Comparison of ENCODE assay signal across 9 cellular contexts in the genomic region with DNA sequence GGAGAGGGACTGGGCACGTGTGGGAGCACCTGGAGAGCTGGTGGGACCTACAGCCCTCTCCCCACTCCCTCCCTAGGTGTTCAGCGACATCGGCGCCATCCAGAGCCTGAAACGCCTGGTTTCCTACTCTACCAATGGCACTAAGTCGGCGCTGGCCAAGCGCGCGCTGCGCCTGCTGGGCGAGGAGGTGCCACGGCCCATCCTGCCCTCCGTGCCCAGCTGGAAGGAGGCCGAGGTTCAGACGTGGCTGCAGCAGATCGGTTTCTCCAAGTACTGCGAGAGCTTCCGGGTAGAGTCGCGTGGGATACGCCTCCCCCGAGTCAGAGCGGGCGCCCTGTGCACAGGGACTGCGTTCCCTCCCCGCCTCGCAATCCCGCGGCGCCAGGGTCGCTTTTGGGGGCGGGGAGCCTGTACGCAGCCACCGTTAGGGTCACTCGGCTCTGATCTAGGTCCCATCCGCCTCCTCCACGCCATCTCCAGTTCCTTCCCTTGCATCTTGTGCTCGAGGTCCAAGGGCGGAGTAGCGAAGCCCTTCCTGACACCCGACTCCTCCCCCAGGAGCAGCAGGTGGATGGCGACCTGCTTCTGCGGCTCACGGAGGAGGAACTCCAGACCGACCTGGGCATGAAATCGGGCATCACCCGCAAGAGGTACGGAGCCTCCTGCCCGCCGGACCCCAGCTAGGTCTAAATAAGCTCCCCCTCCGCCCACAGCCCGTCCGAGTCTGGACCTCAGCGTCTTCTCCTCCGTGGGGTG. TPM values are rescaled to one million over a fixed set of nuclear protein-coding genes. Genes with fewer than 3 reads are reported as not detected.
DNase-seq lines count a peak whose midpoint lies in the region; ATAC-seq and TF ChIP-seq lines count a peak whose summit lies in the region.
"Had no signal": no experiment of that assay in that cellular context is flagged by ENCODE, and none has a peak within 500 bp of the region (broad histone marks: within the 10 kb centered on the region; RNA-seq: fewer than 3 reads in every experiment).

No MANE protein-coding gene starts in this region.

- H3K27ac Mint-ChIP-seq in activated CD8-positive, alpha-beta memory T cell treated with anti-CD3 and anti-CD28 coated beads, Interleukin-2, amount 10 ng/mL, durations not matched to agents 7 days and 5 days = peak overlapping the region; percentile 77

- peak; percentile 36 to 85 for DNase-seq in NCI-H187 (lab: John Stamatoyannopoulos, UW)
- DNase-seq in NCI-H187 treated with DMSO at 0.1 percent for 48 hours (lab: John Stamatoyannopoulos, UW) = no peak
- DNase-seq in NCI-H1105 (lab: John Stamatoyannopoulos, UW) = peak; percentile 69
- peak; percentile 88 for DNase-seq in activated CD8-positive, alpha-beta memory T cell treated with anti-CD3 and anti-CD28 coated beads, Interleukin-2, amount 10 ng/mL, durations not matched to agents 7 days and 5 days
- DNase-seq in psoas muscle = peak in 1 of 2 donors; percentile 61
- no peak for DNase-seq in SW 1271 (lab: John Stamatoyannopoulos, UW)
- no peak for DNase-seq in foreskin melanocyte

- H3K4me1 ChIP-seq in gastroesophageal sphincter = no peaks in the 10 kb centered on the region
- no peaks in the 10 kb centered on the region for H3K4me1 ChIP-seq in psoas muscle

- H3K9me3 ChIP-seq in gastroesophageal sphincter = no peaks in the 10 kb centered on the region
- H3K9me3 ChIP-seq in psoas muscle = no peaks in the 10 kb centered on the region
- H3K9me3 ChIP-seq: A549 had no signal

- H3K27me3 ChIP-seq in gastroesophageal sphincter (no peaks in the 10 kb centered on the region), psoas muscle (ENCODE audit: insufficient read depth in 3 of 3, low read length in 2 of 3) (peaks cover 0 to 5% (median 0%) of the 10 kb centered on the region in 3 donors)

- WGBS in gastroesophageal sphincter (ENCODE audit: low coverage in 1 of 2), 2 donors = 33 to 65% methylated on average over 2 to 5 of the region's 56 CpGs
- WGBS in psoas muscle, 3 donors = 32 to 41% (median 38%) methylated on average over 47 to 56 of the region's 56 CpGs

- no peaks in the 10 kb centered on the region for H3K27me3 Mint-ChIP-seq in activated CD8-positive, alpha-beta memory T cell treated with anti-CD3 and anti-CD28 coated beads, Interleukin-2, amount 10 ng/mL, durations not matched to agents 7 days and 5 days

- CTCF ChIA-PET in activated CD8-positive, alpha-beta memory T cell treated with anti-CD3 and anti-CD28 coated beads, Interleukin-2, amount 10 ng/mL, durations not matched to agents 7 days and 5 days (lab: Charles Lee) = interaction anchor here (0.7 to 3.0 kb wide), 9 partner anchors 11 to 166 kb away, joined by 3 to 17 read pairs (median 3); a partner anchor contains a TSS

- peaks cover 22% of the 10 kb centered on the region for H3K4me1 Mint-ChIP-seq in activated CD8-positive, alpha-beta memory T cell treated with anti-CD3 and anti-CD28 coated beads, Interleukin-2, amount 10 ng/mL, durations not matched to agents 7 days and 5 days

- H3K36me3 ChIP-seq in gastroesophageal sphincter (peaks cover 0 to 82% of the 10 kb centered on the region in 2 donors), psoas muscle (ENCODE audit: insufficient read depth in 1 of 2, low read depth in 1 of 2) (peaks cover 3 to 20% of the 10 kb centered on the region in 2 donors)

- H3K36me3 Mint-ChIP-seq in activated CD8-positive, alpha-beta memory T cell treated with anti-CD3 and anti-CD28 coated beads, Interleukin-2, amount 10 ng/mL, durations not matched to agents 7 days and 5 days = peaks cover 12% of the 10 kb centered on the region

- TF ChIP-seq CTCF in gastroesophageal sphincter (IDR thresholded peaks at IDR 0.05) = no peak
- TF ChIP-seq CTCF in psoas muscle (IDR thresholded peaks at IDR 0.05) = no peak

- H3K27ac ChIP-seq in gastroesophageal sphincter (no peak overlapping the region), psoas muscle (no peak overlapping the region)
- H3K27ac ChIP-seq: A549 had no signal

- TF ChIP-seq POLR2A in gastroesophageal sphincter (IDR thresholded peaks at IDR 0.05) = no peak

- H3K9me3 Mint-ChIP-seq in activated CD8-positive, alpha-beta memory T cell treated with anti-CD3 and anti-CD28 coated beads, Interleukin-2, amount 10 ng/mL, durations not matched to agents 7 days and 5 days (ENCODE audit: low read depth) = no peaks in the 10 kb centered on the region

- intact Hi-C loops in psoas muscle (cut with DNase I) = no loop called here

- ATAC-seq in activated CD8-positive, alpha-beta memory T cell treated with anti-CD3 and anti-CD28 coated beads, Interleukin-2, amount 10 ng/mL, durations not matched to agents 7 days and 5 days = peak; percentile 97
- ATAC-seq in gastroesophageal sphincter (peak; percentile 58), psoas muscle (peak in 3 of 4 donors; percentile 23 to 63 (median 42))
- ATAC-seq: A549 had no signal

- H3K4me3 ChIP-seq in gastroesophageal sphincter = peak overlapping the region; percentile 4 to 39
- peak overlapping the region; percentile 54 for H3K4me3 ChIP-seq in psoas muscle
- H3K4me3 ChIP-seq: A549 had no signal

- peak overlapping the region; percentile 87 for H3K4me3 Mint-ChIP-seq in activated CD8-positive, alpha-beta memory T cell treated with anti-CD3 and anti-CD28 coated beads, Interleukin-2, amount 10 ng/mL, durations not matched to agents 7 days and 5 days

- no peak for TF ChIP-seq EP300 in gastroesophageal sphincter (IDR thresholded peaks at IDR 0.05)

RNA-seq across cellular contexts. Expression of a gene that starts 13.0 kb away (rescaled TPM):
- 10 to 100 TPM; 20.2 to 24.8 TPM for total RNA-seq in activated CD8-positive, alpha-beta memory T cell treated with anti-CD3 and anti-CD28 coated beads, Interleukin-2, amount 10 ng/mL, durations not matched to agents 7 days and 5 days
- total RNA-seq in gastroesophageal sphincter (10 to 100 TPM in 3 of 4 donors, 1 to 10 TPM in 1; 9.0 to 26.2 (median 20.6) TPM), psoas muscle (1 to 10 TPM; 1.8 to 2.2 (median 1.9) TPM)
- polyA plus RNA-seq in psoas muscle = under 1 TPM; 0.77 to 0.91 (median 0.82) TPM

RNA-seq across cellular contexts. Expression of a gene that starts 14.4 kb away (rescaled TPM):
- total RNA-seq in activated CD8-positive, alpha-beta memory T cell treated with anti-CD3 and anti-CD28 coated beads, Interleukin-2, amount 10 ng/mL, durations not matched to agents 7 days and 5 days = under 1 TPM; 0.18 to 0.26 TPM
- total RNA-seq in gastroesophageal sphincter (under 1 TPM in 3 of 4 donors, not detected in 1; 0.27 to 0.47 (median 0.27) TPM), psoas muscle (1 to 10 TPM in 1 of 4 donors, under 1 TPM in 1, not detected in 2; 0.24 to 1.2 TPM)
- polyA plus RNA-seq in psoas muscle = under 1 TPM; 0.06 to 0.18 (median 0.12) TPM

RNA-seq across cellular contexts. Expression of a gene that starts 19.5 kb away (rescaled TPM):
- not detected for total RNA-seq in activated CD8-positive, alpha-beta memory T cell treated with anti-CD3 and anti-CD28 coated beads, Interleukin-2, amount 10 ng/mL, durations not matched to agents 7 days and 5 days
- not detected for total RNA-seq in gastroesophageal sphincter
- not detected for total RNA-seq in psoas muscle
- not detected for polyA plus RNA-seq in psoas muscle
- polyA plus RNA-seq: A549 had no signal

RNA-seq across cellular contexts. Expression of a gene that starts 21.6 kb away (rescaled TPM):
- total RNA-seq in activated CD8-positive, alpha-beta memory T cell treated with anti-CD3 and anti-CD28 coated beads, Interleukin-2, amount 10 ng/mL, durations not matched to agents 7 days and 5 days = 1 to 10 TPM; 3.0 to 5.3 TPM
- 1 to 10 TPM; 7.9 to 9.7 (median 8.4) TPM for total RNA-seq in gastroesophageal sphincter
- total RNA-seq in psoas muscle = 1 to 10 TPM; 2.7 to 4.2 (median 2.8) TPM
- polyA plus RNA-seq in psoas muscle = 1 to 10 TPM; 1.1 to 2.5 (median 1.4) TPM

RNA-seq across cellular contexts. Expression of a gene that starts 27.1 kb away (rescaled TPM):
- 10 to 100 TPM; 68.6 to 83.5 TPM for total RNA-seq in activated CD8-positive, alpha-beta memory T cell treated with anti-CD3 and anti-CD28 coated beads, Interleukin-2, amount 10 ng/mL, durations not matched to agents 7 days and 5 days
- total RNA-seq in gastroesophageal sphincter (100 to 1,000 TPM in 1 of 4 donors, 10 to 100 TPM in 3; 71.1 to 108 (median 77.8) TPM), psoas muscle (100 to 1,000 TPM; 182 to 206 (median 190) TPM)
- polyA plus RNA-seq in psoas muscle = 100 to 1,000 TPM; 172 to 299 (median 204) TPM

Comparison
In these comparisons a context has a peak if more than half of its experiments do, and no peak if none do; other contexts are left out.
1. DNase-seq: peak in NCI-H187 (2 of 2), NCI-H1105 (single experiment) and activated CD8-positive, alpha-beta memory T cell treated with anti-CD3 and anti-CD28 coated beads, Interleukin-2, amount 10 ng/mL, durations not matched to agents 7 days and 5 days (single experiment); none in NCI-H187 treated with DMSO at 0.1 percent for 48 hours (single experiment), SW 1271 (0 of 2) and foreskin melanocyte (single experiment).
2. ATAC-seq: peak in every context shown above with its lines; median percentile 97 in activated CD8-positive, alpha-beta memory T cell treated with anti-CD3 and anti-CD28 coated beads, Interleukin-2, amount 10 ng/mL, durations not matched to agents 7 days and 5 days; 58 in gastroesophageal sphincter; 42 in psoas muscle.